ENCODE assay signal across 13 cellular contexts in genomic region chr7:76011437-76011836, GRCh38. TPM values are rescaled to one million over a fixed set of nuclear protein-coding genes. Genes with fewer than 3 reads are reported as not detected.
DNase-seq lines count a peak whose midpoint lies in the region; ATAC-seq and TF ChIP-seq lines count a peak whose summit lies in the region.
"Had no signal": no experiment of that assay in that cellular context is flagged by ENCODE, and none has a peak within 500 bp of the region (broad histone marks: within the 10 kb centered on the region; RNA-seq: fewer than 3 reads in every experiment).

No MANE protein-coding gene starts in this region.

- H3F3A ChIP-seq in GM23338 (replicated peaks; ENCODE audit: low read depth): no peaks in the 10 kb centered on the region

- H3K9me2 ChIP-seq in GM23338 (ENCODE audit: insufficient read depth): no peaks in the 10 kb centered on the region

- H3K27me3 Mint-ChIP-seq in GM23338 (ENCODE audit: insufficient read depth, low read depth, poor library complexity): no peaks in the 10 kb centered on the region
- H3K27me3 Mint-ChIP-seq: central memory CD8-positive, alpha-beta T cell; IgD-negative memory B cell; stimulated activated naive CD8-positive, alpha-beta T cell treated with anti-CD3 and anti-CD28 coated beads, Interleukin-15, Interleukin-2, amounts not matched to agents 100 ng/mL and 50 ng/mL, for 24 hours had no signal

- H3K9me3 ChIP-seq in lower lobe of right lung: no peaks in the 10 kb centered on the region
- H3K9me3 ChIP-seq in stomach smooth muscle (ENCODE audit: control insufficient read depth in 2 of 2, low read length in 2 of 2): no peaks in the 10 kb centered on the region

- H3K4me2 ChIP-seq in GM23338: no peak overlapping the region

- no peak overlapping the region for H3K27ac ChIP-seq in GM23338 (ENCODE audit: low read depth)
- peak overlapping the region; percentile 64 for H3K27ac ChIP-seq in lower lobe of right lung
- peak overlapping the region; percentile 70 for H3K27ac ChIP-seq in stomach smooth muscle (ENCODE audit: low read length)

- H3K36me3 ChIP-seq in GM23338 (ENCODE audit: insufficient read depth) (no peaks in the 10 kb centered on the region), lower lobe of right lung (peaks cover 12% of the 10 kb centered on the region), stomach smooth muscle (ENCODE audit: control insufficient read depth in 2 of 2, insufficient read depth in 2 of 2, low read length in 2 of 2) (peaks cover 0 to 3% of the 10 kb centered on the region in 2 donors)

- H3K36me3 Mint-ChIP-seq in GM23338 (ENCODE audit: low read depth): peaks cover 16% of the 10 kb centered on the region

- intact Hi-C loops in lower lobe of right lung (cut with DNase I): no loop called here

- H3K27me3 ChIP-seq in GM23338 (ENCODE audit: insufficient read depth) (no peaks in the 10 kb centered on the region), lower lobe of right lung (ENCODE audit: low read depth) (no peaks in the 10 kb centered on the region), stomach smooth muscle (ENCODE audit: control insufficient read depth in 1 of 2, insufficient read depth in 2 of 2, low read length in 2 of 2) (no peaks in the 10 kb centered on the region)

- H3K9ac ChIP-seq in stomach smooth muscle (ENCODE audit: low read length in 2 of 2): peak overlapping the region; percentile 3 to 36

- DNase-seq in GM23338 (ENCODE audit: low spot score) (no peak), dermis blood vessel endothelial cell (peak; percentile 83), lower lobe of right lung (no peak), GM20000 (ENCODE audit: low spot score) (no peak), NCI-H774 (lab: John Stamatoyannopoulos, UW) (no peak), AML-193 (lab: John Stamatoyannopoulos, UW) (no peak)
- DNase-seq in stimulated activated CD4-positive, alpha-beta T cell treated with anti-CD3 and anti-CD28 coated beads, Interleukin-15, amount 100 ng/mL, for 24 hours: no peak
- DNase-seq: NCI-H524 treated with DMSO at 0.1 percent for 48 hours had no signal

- ATAC-seq in GM23338 (no peak), lower lobe of right lung (peak; percentile 50 to 74)

- H4K20me1 ChIP-seq in GM23338 (replicated peaks; ENCODE audit: insufficient read depth): no peaks in the 10 kb centered on the region; the same call in 1 of the 2 replicates

- H3K4me1 Mint-ChIP-seq in GM23338: no peaks in the 10 kb centered on the region

- peak overlapping the region; percentile 49; the same call in 1 of the 2 replicates for H3K27ac Mint-ChIP-seq in GM23338
- H3K27ac Mint-ChIP-seq: IgD-negative memory B cell; stimulated activated naive CD8-positive, alpha-beta T cell treated with anti-CD3 and anti-CD28 coated beads, Interleukin-15, Interleukin-2, amounts not matched to agents 100 ng/mL and 50 ng/mL, for 24 hours had no signal

- no peak for TF ChIP-seq CTCF in GM23338 (conservative IDR thresholded peaks at IDR 0.05; ENCODE audit: low read depth in 2 of 2)
- no peak for TF ChIP-seq CTCF in lower lobe of right lung (IDR thresholded peaks at IDR 0.05)
- no peak for TF ChIP-seq CTCF in GM20000 (IDR thresholded peaks at IDR 0.05; ENCODE audit: extremely low read depth, missing control alignments)

- no peaks in the 10 kb centered on the region for H3K4me1 ChIP-seq in GM23338 (ENCODE audit: insufficient read depth)
- peaks cover 27% of the 10 kb centered on the region for H3K4me1 ChIP-seq in lower lobe of right lung
- H3K4me1 ChIP-seq in stomach smooth muscle (ENCODE audit: control insufficient read depth, insufficient read depth, low read length): peaks cover 10% of the 10 kb centered on the region

- H3K4me3 Mint-ChIP-seq in GM23338: no peak overlapping the region
- H3K4me3 Mint-ChIP-seq: central memory CD8-positive, alpha-beta T cell; IgD-negative memory B cell; stimulated activated naive CD8-positive, alpha-beta T cell treated with anti-CD3 and anti-CD28 coated beads, Interleukin-15, Interleukin-2, amounts not matched to agents 100 ng/mL and 50 ng/mL, for 24 hours had no signal

- no peaks in the 10 kb centered on the region; the same call in 1 of the 2 replicates for H3K79me2 ChIP-seq in GM23338 (replicated peaks; ENCODE audit: insufficient read depth)

- H3K4me3 ChIP-seq in GM23338 (no peak overlapping the region), lower lobe of right lung (no peak overlapping the region), stomach smooth muscle (ENCODE audit: low read length in 2 of 2) (peak overlapping the region in 1 of 2 donors; percentile 22)
- H3K4me3 ChIP-seq: skin epidermis had no signal

- H3K9me3 Mint-ChIP-seq in GM23338: no peaks in the 10 kb centered on the region
- H3K9me3 Mint-ChIP-seq: central memory CD8-positive, alpha-beta T cell; IgD-negative memory B cell; stimulated activated naive CD8-positive, alpha-beta T cell treated with anti-CD3 and anti-CD28 coated beads, Interleukin-15, Interleukin-2, amounts not matched to agents 100 ng/mL and 50 ng/mL, for 24 hours had no signal

- H2AFZ ChIP-seq in GM23338: no peak overlapping the region

TF ChIP-seq in GM23338, 12 proteins besides CTCF, POLR2A, EP300 and RAD21 (continues in another document):
- TF ChIP-seq JUNB (IDR thresholded peaks at IDR 0.05; ENCODE audit: unreplicated experiment) (no peak), POLR2AphosphoS5 (IDR thresholded peaks at IDR 0.05; ENCODE audit: low read depth) (no peak), STAT1 (IDR thresholded peaks at IDR 0.05; ENCODE audit: unreplicated experiment) (no peak), CREB1 (CRISPR knock-in tag; IDR thresholded peaks at IDR 0.05; ENCODE audit: low read depth) (no peak), ZNF331 (CRISPR knock-in tag; IDR thresholded peaks at IDR 0.05; ENCODE audit: low read depth) (no peak), REST (IDR thresholded peaks at IDR 0.05; ENCODE audit: unreplicated experiment) (no peak), EZH2 (IDR thresholded peaks at IDR 0.05; ENCODE audit: low read depth, unreplicated experiment) (no peak), ETS1 (IDR thresholded peaks at IDR 0.05) (no peak), EZH2phosphoT487 (IDR thresholded peaks at IDR 0.05; ENCODE audit: unreplicated experiment) (no peak), ZNF114 (CRISPR knock-in tag; IDR thresholded peaks at IDR 0.05) (no peak), NANOG (IDR thresholded peaks at IDR 0.05; ENCODE audit: borderline replicate concordance) (no peak)

RNA-seq across cellular contexts. Expression of gene TMEM120A, which starts 17.0 kb away (rescaled TPM):
- total RNA-seq in GM23338 (2014; rRNA removed; shearing (Covaris generic)): 12.7 TPM in 2 replicates
- polyA plus RNA-seq in GM23338 (2016; fragmentation: Nextera tagmentation; extraction: Ambion mirVana): 22.3 and 27.1 TPM in 2 replicates
- total RNA-seq in dermis blood vessel endothelial cell: 43.4 and 47.8 TPM in 2 replicates
- 42.7 TPM for total RNA-seq in lower lobe of right lung

RNA-seq across cellular contexts. Expression of gene STYXL1, which starts 36.4 kb away (rescaled TPM):
- 28.0 and 47.5 TPM in 2 replicates for total RNA-seq in GM23338 (2014; rRNA removed; shearing (Covaris generic))
- 38.3 and 39.2 TPM in 2 replicates for polyA plus RNA-seq in GM23338 (2016; fragmentation: Nextera tagmentation; extraction: Ambion mirVana)
- 28.1 and 38.3 TPM in 2 replicates for total RNA-seq in dermis blood vessel endothelial cell
- 25.6 TPM for total RNA-seq in lower lobe of right lung

RNA-seq across cellular contexts. Expression of gene MDH2, which starts 36.5 kb away (rescaled TPM):
- 126 and 150 TPM in 2 replicates for total RNA-seq in GM23338 (2014; rRNA removed; shearing (Covaris generic))
- polyA plus RNA-seq in GM23338 (2016; fragmentation: Nextera tagmentation; extraction: Ambion mirVana): 163 and 180 TPM in 2 replicates
- 34.0 and 52.2 TPM in 2 replicates for total RNA-seq in dermis blood vessel endothelial cell
- 107 TPM for total RNA-seq in lower lobe of right lung
